Comparison of ENCODE assay signal across 1 cellular context in genomic region chr2:17539993-17540812, GRCh38.
A peak's percentile ranks its signal among the peaks of the same experiment; 100 is the strongest.
TF ChIP-seq lines count a peak whose summit lies in the region.

Gene VSNL1, plus strand, starts transcription at chr2:17540696. Its CDS starts 51,379 bp downstream, at chr2:17592075.

TF ChIP-seq in HepG2, 621 proteins besides CTCF, POLR2A, EP300 and RAD21 (continued from another document and continues in another):
- TF ChIP-seq FOXO4 (CRISPR knock-in tag; conservative IDR thresholded peaks at IDR 0.05) (no peak), SKI (IDR thresholded peaks at IDR 0.05; ENCODE audit: partially characterized antibody) (peak; percentile 12), ZBTB40 (IDR thresholded peaks at IDR 0.05) (no peak), ZBTB40 (CRISPR knock-in tag; IDR thresholded peaks at IDR 0.05) (peak; percentile 86; the same call in 1 of the 2 replicates), MXD3 (CRISPR knock-in tag; IDR thresholded peaks at IDR 0.05) (peak; percentile 88), ZSCAN12 (CRISPR knock-in tag; IDR thresholded peaks at IDR 0.05) (no peak), ZNF326 (CRISPR knock-in tag; IDR thresholded peaks at IDR 0.05; ENCODE audit: borderline replicate concordance) (no peak), ZNF253 (CRISPR knock-in tag; IDR thresholded peaks at IDR 0.05; ENCODE audit: borderline replicate concordance) (peak; percentile 75), ZNF841 (CRISPR knock-in tag; IDR thresholded peaks at IDR 0.05; ENCODE audit: borderline replicate concordance) (no peak; the same call in 1 of the 2 replicates), PATZ1 (CRISPR knock-in tag; IDR thresholded peaks at IDR 0.05) (peak; percentile 89), ZNF660 (CRISPR knock-in tag; IDR thresholded peaks at IDR 0.05; ENCODE audit: borderline replicate concordance, low read depth) (no peak), NCOR1 (IDR thresholded peaks at IDR 0.05; ENCODE audit: borderline replicate concordance, low read length) (peak; percentile 42; the same call in 1 of the 2 replicates), ZBTB25 (CRISPR knock-in tag; IDR thresholded peaks at IDR 0.05) (peak; percentile 83; the same call in 1 of the 2 replicates), ATF3 (CRISPR knock-in tag; IDR thresholded peaks at IDR 0.05) (no peak), TRAFD1 (CRISPR knock-in tag; IDR thresholded peaks at IDR 0.05; ENCODE audit: borderline replicate concordance) (0 out of 2 replicates have a peak, but pooled peaks have one; percentile 85), ZNF746 (CRISPR knock-in tag; IDR thresholded peaks at IDR 0.05) (peak; percentile 95; the same call in 1 of the 2 replicates), ZNF263 (CRISPR knock-in tag; IDR thresholded peaks at IDR 0.05) (peak; percentile 70), YY1 (IDR thresholded peaks at IDR 0.05; ENCODE audit: insufficient read depth, insufficient replicate concordance, low read depth, low read length) (peak; percentile 65), CBX1 (IDR thresholded peaks at IDR 0.05; ENCODE audit: low read depth) (peak; percentile 10), PHF8 (CRISPR knock-in tag; IDR thresholded peaks at IDR 0.05) (peak; percentile 78), PREB (CRISPR knock-in tag; IDR thresholded peaks at IDR 0.05) (no peak), NR3C1 (CRISPR knock-in tag; IDR thresholded peaks at IDR 0.05) (no peak), ATAD3A (CRISPR knock-in tag; IDR thresholded peaks at IDR 0.05) (no peak; the same call in 1 of the 2 replicates), GPN1 (CRISPR knock-in tag; IDR thresholded peaks at IDR 0.05; ENCODE audit: borderline replicate concordance) (no peak), ZNF784 (CRISPR knock-in tag; IDR thresholded peaks at IDR 0.05; ENCODE audit: borderline replicate concordance) (peak; percentile 78; the same call in 1 of the 2 replicates), KDM2A (CRISPR knock-in tag; IDR thresholded peaks at IDR 0.05; ENCODE audit: borderline replicate concordance, low read depth) (peak; percentile 88), SATB2 (CRISPR knock-in tag; IDR thresholded peaks at IDR 0.05) (peak; percentile 83; the same call in 1 of the 2 replicates), NFIB (CRISPR knock-in tag; IDR thresholded peaks at IDR 0.05; ENCODE audit: borderline replicate concordance) (no peak), ZNF256 (CRISPR knock-in tag; conservative IDR thresholded peaks at IDR 0.05) (0 out of 2 replicates have a peak, but pooled peaks have one; percentile 60), SOX5 (CRISPR knock-in tag; IDR thresholded peaks at IDR 0.05; ENCODE audit: borderline replicate concordance) (peak; percentile 42; the same call in 1 of the 2 replicates), ZNF574 (CRISPR knock-in tag; IDR thresholded peaks at IDR 0.05) (peak; percentile 79), SAP130 (CRISPR knock-in tag; IDR thresholded peaks at IDR 0.05; ENCODE audit: low read depth) (peak; percentile 81), CENPX (CRISPR knock-in tag; IDR thresholded peaks at IDR 0.05) (no peak), ATF7 (IDR thresholded peaks at IDR 0.05) (no peak), ATF7 (CRISPR knock-in tag; IDR thresholded peaks at IDR 0.05) (peak; percentile 62; the same call in 1 of the 2 replicates)
